In genomic region chr1:93328809-93329477, GRCh38 we compare ENCODE assay signal across 1 cellular context.
TF ChIP-seq lines count a peak whose summit lies in the region.

No MANE protein-coding gene starts in this region.

TF ChIP-seq in HepG2, 621 proteins besides CTCF, POLR2A, EP300 and RAD21:
- TF ChIP-seq TEF (CRISPR knock-in tag; IDR thresholded peaks at IDR 0.05) (no peak), SCMH1 (CRISPR knock-in tag; IDR thresholded peaks at IDR 0.05; ENCODE audit: borderline replicate concordance) (no peak), SP140L (CRISPR knock-in tag; IDR thresholded peaks at IDR 0.05; ENCODE audit: borderline replicate concordance) (no peak), ZNF296 (CRISPR knock-in tag; conservative IDR thresholded peaks at IDR 0.05) (no peak), ZNF703 (CRISPR knock-in tag; IDR thresholded peaks at IDR 0.05; ENCODE audit: borderline replicate concordance) (no peak), DNMT1 (CRISPR knock-in tag; IDR thresholded peaks at IDR 0.05) (no peak), ATF1 (CRISPR knock-in tag; IDR thresholded peaks at IDR 0.05) (no peak), TAF15 (IDR thresholded peaks at IDR 0.05; ENCODE audit: low read depth, low read length, poor library complexity, severe bottlenecking) (no peak), MLLT10 (CRISPR knock-in tag; IDR thresholded peaks at IDR 0.05) (no peak), ZNF883 (CRISPR knock-in tag; IDR thresholded peaks at IDR 0.05; ENCODE audit: not compliant biosample characterization) (no peak), FUBP1 (CRISPR knock-in tag; IDR thresholded peaks at IDR 0.05; ENCODE audit: borderline replicate concordance) (no peak), ZBTB1 (CRISPR knock-in tag; IDR thresholded peaks at IDR 0.05; ENCODE audit: borderline replicate concordance) (no peak)
- TF ChIP-seq, protein P1, sequence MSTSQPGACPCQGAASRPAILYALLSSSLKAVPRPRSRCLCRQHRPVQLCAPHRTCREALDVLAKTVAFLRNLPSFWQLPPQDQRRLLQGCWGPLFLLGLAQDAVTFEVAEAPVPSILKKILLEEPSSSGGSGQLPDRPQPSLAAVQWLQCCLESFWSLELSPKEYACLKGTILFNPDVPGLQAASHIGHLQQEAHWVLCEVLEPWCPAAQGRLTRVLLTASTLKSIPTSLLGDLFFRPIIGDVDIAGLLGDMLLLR (CRISPR knock-in tag; IDR thresholded peaks at IDR 0.05) = no peak
- TF ChIP-seq, protein P2, sequence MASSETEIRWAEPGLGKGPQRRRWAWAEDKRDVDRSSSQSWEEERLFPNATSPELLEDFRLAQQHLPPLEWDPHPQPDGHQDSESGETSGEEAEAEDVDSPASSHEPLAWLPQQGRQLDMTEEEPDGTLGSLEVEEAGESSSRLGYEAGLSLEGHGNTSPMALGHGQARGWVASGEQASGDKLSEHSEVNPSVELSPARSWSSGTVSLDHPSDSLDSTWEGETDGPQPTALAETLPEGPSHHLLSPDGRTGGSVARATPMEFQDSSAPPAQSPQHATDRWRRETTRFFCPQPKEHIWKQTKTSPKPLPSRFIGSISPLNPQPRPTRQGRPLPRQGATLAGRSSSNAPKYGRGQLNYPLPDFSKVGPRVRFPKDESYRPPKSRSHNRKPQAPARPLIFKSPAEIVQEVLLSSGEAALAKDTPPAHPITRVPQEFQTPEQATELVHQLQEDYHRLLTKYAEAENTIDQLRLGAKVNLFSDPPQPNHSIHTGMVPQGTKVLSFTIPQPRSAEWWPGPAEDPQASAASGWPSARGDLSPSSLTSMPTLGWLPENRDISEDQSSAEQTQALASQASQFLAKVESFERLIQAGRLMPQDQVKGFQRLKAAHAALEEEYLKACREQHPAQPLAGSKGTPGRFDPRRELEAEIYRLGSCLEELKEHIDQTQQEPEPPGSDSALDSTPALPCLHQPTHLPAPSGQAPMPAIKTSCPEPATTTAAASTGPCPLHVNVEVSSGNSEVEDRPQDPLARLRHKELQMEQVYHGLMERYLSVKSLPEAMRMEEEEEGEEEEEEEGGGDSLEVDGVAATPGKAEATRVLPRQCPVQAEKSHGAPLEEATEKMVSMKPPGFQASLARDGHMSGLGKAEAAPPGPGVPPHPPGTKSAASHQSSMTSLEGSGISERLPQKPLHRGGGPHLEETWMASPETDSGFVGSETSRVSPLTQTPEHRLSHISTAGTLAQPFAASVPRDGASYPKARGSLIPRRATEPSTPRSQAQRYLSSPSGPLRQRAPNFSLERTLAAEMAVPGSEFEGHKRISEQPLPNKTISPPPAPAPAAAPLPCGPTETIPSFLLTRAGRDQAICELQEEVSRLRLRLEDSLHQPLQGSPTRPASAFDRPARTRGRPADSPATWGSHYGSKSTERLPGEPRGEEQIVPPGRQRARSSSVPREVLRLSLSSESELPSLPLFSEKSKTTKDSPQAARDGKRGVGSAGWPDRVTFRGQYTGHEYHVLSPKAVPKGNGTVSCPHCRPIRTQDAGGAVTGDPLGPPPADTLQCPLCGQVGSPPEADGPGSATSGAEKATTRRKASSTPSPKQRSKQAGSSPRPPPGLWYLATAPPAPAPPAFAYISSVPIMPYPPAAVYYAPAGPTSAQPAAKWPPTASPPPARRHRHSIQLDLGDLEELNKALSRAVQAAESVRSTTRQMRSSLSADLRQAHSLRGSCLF (CRISPR knock-in tag; IDR thresholded peaks at IDR 0.05; ENCODE audit: borderline replicate concordance) = no peak
